1 cellular context compared by ENCODE assay signal in the genomic region with DNA sequence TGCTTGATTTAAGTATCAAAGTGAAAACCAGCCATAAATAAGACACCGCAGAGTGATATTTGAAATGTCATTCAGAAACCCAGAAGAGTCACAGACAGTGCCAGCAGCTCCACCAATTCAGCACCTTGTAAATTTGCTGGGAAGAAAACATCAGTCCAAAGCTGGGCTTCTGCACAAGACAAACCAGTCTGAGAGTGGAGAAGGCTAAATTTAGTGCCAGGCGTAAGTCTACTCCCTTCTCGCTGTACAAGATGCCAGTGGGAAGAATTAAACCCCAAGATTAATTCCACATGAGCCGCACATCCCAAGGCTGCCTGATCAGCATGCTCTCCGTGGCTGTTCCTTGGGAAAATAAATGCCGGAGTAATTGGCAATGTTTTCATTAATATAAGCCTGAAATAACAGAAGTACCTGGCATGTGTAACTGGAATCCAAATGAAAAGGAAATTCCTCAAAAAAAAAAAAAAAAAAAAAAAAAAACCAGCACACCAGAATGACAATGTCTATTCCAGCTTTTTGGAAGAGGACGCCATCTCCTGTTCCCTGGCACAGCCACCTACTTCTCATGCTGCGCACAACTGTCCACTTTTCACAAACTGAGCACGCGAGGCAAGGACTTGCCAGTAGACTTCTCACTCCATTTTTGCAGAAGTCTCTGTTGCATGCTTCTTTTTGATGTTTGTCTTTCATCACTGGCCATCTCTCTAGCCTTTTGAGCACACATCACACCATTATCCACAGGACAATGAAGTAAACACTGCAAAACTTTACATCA.
TF ChIP-seq lines count a peak whose summit lies in the region.

No MANE protein-coding gene starts in this region.

TF ChIP-seq in SK-N-SH, 30 proteins besides CTCF, POLR2A, EP300 and RAD21 (continued from another document):
- TF ChIP-seq, protein P1, sequence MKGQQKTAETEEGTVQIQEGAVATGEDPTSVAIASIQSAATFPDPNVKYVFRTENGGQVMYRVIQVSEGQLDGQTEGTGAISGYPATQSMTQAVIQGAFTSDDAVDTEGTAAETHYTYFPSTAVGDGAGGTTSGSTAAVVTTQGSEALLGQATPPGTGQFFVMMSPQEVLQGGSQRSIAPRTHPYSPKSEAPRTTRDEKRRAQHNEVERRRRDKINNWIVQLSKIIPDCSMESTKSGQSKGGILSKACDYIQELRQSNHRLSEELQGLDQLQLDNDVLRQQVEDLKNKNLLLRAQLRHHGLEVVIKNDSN (IDR thresholded peaks at IDR 0.05; ENCODE audit: borderline replicate concordance, low read depth): no peak
